ENCODE assay signal across 8 cellular contexts in the genomic region with DNA sequence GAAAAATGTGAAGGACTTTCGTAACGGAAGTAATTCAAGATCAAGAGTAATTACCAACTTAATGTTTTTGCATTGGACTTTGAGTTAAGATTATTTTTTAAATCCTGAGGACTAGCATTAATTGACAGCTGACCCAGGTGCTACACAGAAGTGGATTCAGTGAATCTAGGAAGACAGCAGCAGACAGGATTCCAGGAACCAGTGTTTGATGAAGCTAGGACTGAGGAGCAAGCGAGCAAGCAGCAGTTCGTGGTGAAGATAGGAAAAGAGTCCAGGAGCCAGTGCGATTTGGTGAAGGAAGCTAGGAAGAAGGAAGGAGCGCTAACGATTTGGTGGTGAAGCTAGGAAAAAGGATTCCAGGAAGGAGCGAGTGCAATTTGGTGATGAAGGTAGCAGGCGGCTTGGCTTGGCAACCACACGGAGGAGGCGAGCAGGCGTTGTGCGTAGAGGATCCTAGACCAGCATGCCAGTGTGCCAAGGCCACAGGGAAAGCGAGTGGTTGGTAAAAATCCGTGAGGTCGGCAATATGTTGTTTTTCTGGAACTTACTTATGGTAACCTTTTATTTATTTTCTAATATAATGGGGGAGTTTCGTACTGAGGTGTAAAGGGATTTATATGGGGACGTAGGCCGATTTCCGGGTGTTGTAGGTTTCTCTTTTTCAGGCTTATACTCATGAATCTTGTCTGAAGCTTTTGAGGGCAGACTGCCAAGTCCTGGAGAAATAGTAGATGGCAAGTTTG. TPM values are rescaled to one million over a fixed set of nuclear protein-coding genes. Genes with fewer than 3 reads are reported as not detected.
DNase-seq lines count a peak whose midpoint lies in the region; ATAC-seq and TF ChIP-seq lines count a peak whose summit lies in the region.

No MANE protein-coding gene starts in this region.

- H3K4me3 ChIP-seq in OCI-LY1 (ENCODE audit: low read depth, low read length, poor library complexity, severe bottlenecking) (peak overlapping the region; percentile 77), lower lobe of right lung (peak overlapping the region; percentile 71), urinary bladder (ENCODE audit: low read depth, low read length) (peak overlapping the region; percentile 74)

- under 1% methylated on average over 20 of the region's 20 CpGs for WGBS in urinary bladder

- H3K9me3 ChIP-seq in OCI-LY1 (ENCODE audit: low read length) (no peaks in the 10 kb centered on the region), lower lobe of right lung (no peaks in the 10 kb centered on the region)

- H3K9ac ChIP-seq in OCI-LY1 (ENCODE audit: low read length): peak overlapping the region; percentile 99

- H3K4me1 ChIP-seq in OCI-LY1 (ENCODE audit: insufficient read depth, low read length, severe bottlenecking) (peaks cover 55% of the 10 kb centered on the region), lower lobe of right lung (peaks cover 28% of the 10 kb centered on the region), urinary bladder (ENCODE audit: insufficient read depth) (peaks cover 1% of the 10 kb centered on the region)

- no peaks in the 10 kb centered on the region for H3K27me3 ChIP-seq in OCI-LY1 (ENCODE audit: insufficient read depth, low read length)
- no peaks in the 10 kb centered on the region for H3K27me3 ChIP-seq in lower lobe of right lung (ENCODE audit: low read depth)

- no peak overlapping the region for H2AFZ ChIP-seq in OCI-LY1 (ENCODE audit: low read length)

- H3F3A ChIP-seq in OCI-LY1 (ENCODE audit: insufficient read depth, low read length): peaks cover 63% of the 10 kb centered on the region

- DNase-seq in activated CD8-positive, alpha-beta memory T cell treated with anti-CD3 and anti-CD28 coated beads for 24 hours: peak; percentile 82
- DNase-seq in activated CD8-positive, alpha-beta memory T cell treated with anti-CD3 and anti-CD28 coated beads, Interleukin-2, amount 50 U/mL, for 4 hours: no peak
- peak in 7 of 61 donors; percentile 34 to 42 (median 36) for DNase-seq in caudate nucleus (lab: John Stamatoyannopoulos, UW)
- DNase-seq in lower lobe of right lung: no peak
- no peak for DNase-seq in occipital lobe (lab: John Stamatoyannopoulos, UW)

- peak overlapping the region; percentile 95 for H3K4me2 ChIP-seq in OCI-LY1 (ENCODE audit: low read length)

- no peaks in the 10 kb centered on the region for H3K9me2 ChIP-seq in OCI-LY1 (ENCODE audit: low read depth, low read length)

- TF ChIP-seq CTCF in OCI-LY1 (IDR thresholded peaks at IDR 0.05; ENCODE audit: low read length): no peak
- TF ChIP-seq CTCF in lower lobe of right lung (IDR thresholded peaks at IDR 0.05): no peak

- peaks cover 64% of the 10 kb centered on the region for H3K36me3 ChIP-seq in OCI-LY1 (ENCODE audit: insufficient read depth, low read length)
- H3K36me3 ChIP-seq in lower lobe of right lung: peaks cover 43% of the 10 kb centered on the region
- H3K36me3 ChIP-seq in urinary bladder (ENCODE audit: insufficient read depth): peaks cover 3% of the 10 kb centered on the region

- intact Hi-C loops in lower lobe of right lung (cut with DNase I): loop anchor here (5.0 kb wide), 1 partner anchor 73 kb away; no protein-coding TSS in a partner anchor

- no peak for ATAC-seq in lower lobe of right lung
- no peak for ATAC-seq in esophagus mucosa

- H4K20me1 ChIP-seq in OCI-LY1 (ENCODE audit: insufficient read depth, low read length): no peaks in the 10 kb centered on the region

- peak overlapping the region; percentile 99 for H3K27ac ChIP-seq in OCI-LY1 (ENCODE audit: low read depth, low read length, poor library complexity, severe bottlenecking)
- H3K27ac ChIP-seq in caudate nucleus (ENCODE audit: low read depth, low read length): peak overlapping the region; percentile 100
- peak overlapping the region; percentile 99 for H3K27ac ChIP-seq in lower lobe of right lung
- peak overlapping the region; percentile 98 for H3K27ac ChIP-seq in urinary bladder (ENCODE audit: low read depth)

- H3K79me2 ChIP-seq in OCI-LY1 (ENCODE audit: insufficient read depth, low read length): peaks cover 62% of the 10 kb centered on the region

RNA-seq across cellular contexts. Expression of gene MALAT1, which starts 1.6 kb away (rescaled TPM):
- 11,612 TPM for total RNA-seq in lower lobe of right lung
- 27,753 TPM for total RNA-seq in urinary bladder
- 141 TPM for polyA plus RNA-seq in urinary bladder
- 4,086 TPM for total RNA-seq in esophagus mucosa
- 11,800 TPM for total RNA-seq in occipital lobe

RNA-seq across cellular contexts. Expression of gene SCYL1, which starts 24.4 kb away (rescaled TPM):
- total RNA-seq in lower lobe of right lung: 61.2 TPM
- total RNA-seq in urinary bladder: 43.4 TPM
- polyA plus RNA-seq in urinary bladder: 82.0 TPM
- 36.7 TPM for total RNA-seq in esophagus mucosa
- 34.2 TPM for total RNA-seq in occipital lobe

RNA-seq across cellular contexts. Expression of gene LTBP3, which starts 57.7 kb away (rescaled TPM):
- 98.7 TPM for total RNA-seq in lower lobe of right lung
- total RNA-seq in urinary bladder: 58.5 TPM
- 145 TPM for polyA plus RNA-seq in urinary bladder
- 20.9 TPM for total RNA-seq in esophagus mucosa
- total RNA-seq in occipital lobe: 18.4 TPM
